8 cellular contexts compared by ENCODE assay signal in genomic region chr6:135535989-135536414, GRCh38. TPM values are rescaled to one million over a fixed set of nuclear protein-coding genes. Genes with fewer than 3 reads are reported as not detected.
DNase-seq lines count a peak whose midpoint lies in the region; ATAC-seq and TF ChIP-seq lines count a peak whose summit lies in the region.

No MANE protein-coding gene starts in this region.

- H3K9me3 ChIP-seq in SK-N-MC (ENCODE audit: low read depth, low read length) (no peaks in the 10 kb centered on the region), neuronal stem cell (replicated peaks in 1 of 2; ENCODE audit: control insufficient read depth in 2 of 2, insufficient read depth in 1 of 2, low read depth in 1 of 2, low read length in 2 of 2) (no peaks in the 10 kb centered on the region)

- no peak overlapping the region for H3K4ac ChIP-seq in neuronal stem cell (ENCODE audit: low read length)

- no peak overlapping the region for H4K91ac ChIP-seq in neuronal stem cell (ENCODE audit: low read depth, low read length, poor library complexity)

- no peak overlapping the region for H4K8ac ChIP-seq in neuronal stem cell (ENCODE audit: low read depth, low read length)

- peak; percentile 80 for TF ChIP-seq CTCF in 22Rv1 (IDR thresholded peaks at IDR 0.05)
- peak; percentile 49 for TF ChIP-seq CTCF in LNCaP clone FGC (IDR thresholded peaks at IDR 0.05; ENCODE audit: control insufficient read depth, extremely low read depth, insufficient read depth)
- TF ChIP-seq CTCF in epithelial cell of proximal tubule (conservative IDR thresholded peaks at IDR 0.05; ENCODE audit: low read depth, low read length) = peak; percentile 69

- H3K14ac ChIP-seq in neuronal stem cell (ENCODE audit: low read length) = no peak overlapping the region

- no peak overlapping the region for H3K18ac ChIP-seq in neuronal stem cell (ENCODE audit: low read length)

- no peak overlapping the region for H2BK15ac ChIP-seq in neuronal stem cell (ENCODE audit: low read length)

- no peak overlapping the region for H3K23ac ChIP-seq in neuronal stem cell (ENCODE audit: low read depth, low read length, poor library complexity)

- H3K4me1 ChIP-seq in neuronal stem cell (ENCODE audit: control insufficient read depth in 2 of 2, insufficient read depth in 1 of 2, low read depth in 1 of 2, low read length in 2 of 2) = no peaks in the 10 kb centered on the region

- H2BK120ac ChIP-seq in neuronal stem cell (ENCODE audit: low read depth, low read length) = no peak overlapping the region

- no CpG with 5 or more reads among the region's 4 CpGs for WGBS in neuronal stem cell (ENCODE audit: extremely low coverage in 2 of 2, insufficient read length in 2 of 2, insufficient replicate concordance in 1 of 2), 2 donors

- peak overlapping the region; percentile 71 for H2AFZ ChIP-seq in neuronal stem cell (ENCODE audit: low read length)

- no peak overlapping the region for H2AK5ac ChIP-seq in neuronal stem cell (ENCODE audit: low read depth, low read length)

- no peaks in the 10 kb centered on the region for H3K27me3 ChIP-seq in neuronal stem cell (ENCODE audit: control insufficient read depth in 3 of 3, insufficient read depth in 3 of 3, low read depth in 1 of 3, low read length in 3 of 3)

- H3K36me3 ChIP-seq in SK-N-MC (ENCODE audit: insufficient read depth, low read length) = no peaks in the 10 kb centered on the region
- no peaks in the 10 kb centered on the region for H3K36me3 ChIP-seq in neuronal stem cell (replicated peaks in 1 of 2; ENCODE audit: control insufficient read depth in 2 of 2, insufficient read depth in 2 of 2, low read length in 2 of 2)

- H3K79me1 ChIP-seq in neuronal stem cell (ENCODE audit: low read depth, low read length) = no peaks in the 10 kb centered on the region

- DNase-seq in DMS53 treated with DMSO at 0.1 percent for 48 hours (lab: John Stamatoyannopoulos, UW; ENCODE audit: unreplicated experiment) (peak; percentile 27), LNCaP clone FGC (ENCODE audit: low read depth) (no peak), SK-N-MC (ENCODE audit: low read depth, low spot score) (peak; percentile 35), epithelial cell of proximal tubule (ENCODE audit: low read depth) (peak; percentile 38), neuronal stem cell (ENCODE audit: low spot score) (peak; percentile 15)
- no peak for DNase-seq in stimulated activated CD4-positive, alpha-beta T cell treated with anti-CD3 and anti-CD28 coated beads, Interleukin-1b, Interleukin-23, amount 100 ng/mL, for 48 hours

- no peak overlapping the region for H3K4me2 ChIP-seq in neuronal stem cell (ENCODE audit: insufficient read depth, low read length, poor library complexity, severe bottlenecking)

- no peak overlapping the region for H2BK12ac ChIP-seq in neuronal stem cell (ENCODE audit: low read length)

- H3K4me3 ChIP-seq in LNCaP clone FGC (ENCODE audit: low read depth, low read length) = no peak overlapping the region
- no peak overlapping the region for H3K4me3 ChIP-seq in SK-N-MC
- H3K4me3 ChIP-seq in epithelial cell of proximal tubule (ENCODE audit: low read depth, low read length) = no peak overlapping the region
- no peak overlapping the region for H3K4me3 ChIP-seq in neuronal stem cell (ENCODE audit: low read length in 2 of 2)

- no peak overlapping the region for H2BK5ac ChIP-seq in neuronal stem cell (ENCODE audit: low read length)

- no peak overlapping the region for H3K9ac ChIP-seq in SK-N-MC (ENCODE audit: insufficient read length)
- no peak overlapping the region for H3K9ac ChIP-seq in neuronal stem cell (ENCODE audit: low read depth, low read length, poor library complexity)

- no peak for ATAC-seq in HG02759 (IDR thresholded peaks at IDR 0.05; ENCODE audit: unreplicated experiment)

- H3K27ac ChIP-seq in 22Rv1 (no peak overlapping the region), SK-N-MC (no peak overlapping the region), neuronal stem cell (replicated peaks; ENCODE audit: low read length) (no peak overlapping the region)

RNA-seq across cellular contexts. Expression of gene AHI1, which starts 38.5 kb away (rescaled TPM):
- total RNA-seq in epithelial cell of proximal tubule = 5.4 and 7.5 TPM in 2 replicates
- polyA plus RNA-seq in neuronal stem cell (2013, experiment 1 of 2) = 29.6 TPM
- 33.0 TPM for polyA plus RNA-seq in neuronal stem cell (2013, experiment 2 of 2)

Comparison
In these comparisons a context has a peak if more than half of its experiments do, and no peak if none do; other contexts are left out.
1. DNase-seq: peak in DMS53 treated with DMSO at 0.1 percent for 48 hours (single experiment), SK-N-MC (single experiment), epithelial cell of proximal tubule (single experiment) and neuronal stem cell (single experiment); none in LNCaP clone FGC (single experiment) and stimulated activated CD4-positive, alpha-beta T cell treated with anti-CD3 and anti-CD28 coated beads, Interleukin-1b, Interleukin-23, amount 100 ng/mL, for 48 hours (single experiment).
2. Peak in every context shown above with its lines, with median percentiles within 50 percentile points of each other: CTCF ChIP-seq.